14 cellular contexts compared by ENCODE assay signal in the genomic region with DNA sequence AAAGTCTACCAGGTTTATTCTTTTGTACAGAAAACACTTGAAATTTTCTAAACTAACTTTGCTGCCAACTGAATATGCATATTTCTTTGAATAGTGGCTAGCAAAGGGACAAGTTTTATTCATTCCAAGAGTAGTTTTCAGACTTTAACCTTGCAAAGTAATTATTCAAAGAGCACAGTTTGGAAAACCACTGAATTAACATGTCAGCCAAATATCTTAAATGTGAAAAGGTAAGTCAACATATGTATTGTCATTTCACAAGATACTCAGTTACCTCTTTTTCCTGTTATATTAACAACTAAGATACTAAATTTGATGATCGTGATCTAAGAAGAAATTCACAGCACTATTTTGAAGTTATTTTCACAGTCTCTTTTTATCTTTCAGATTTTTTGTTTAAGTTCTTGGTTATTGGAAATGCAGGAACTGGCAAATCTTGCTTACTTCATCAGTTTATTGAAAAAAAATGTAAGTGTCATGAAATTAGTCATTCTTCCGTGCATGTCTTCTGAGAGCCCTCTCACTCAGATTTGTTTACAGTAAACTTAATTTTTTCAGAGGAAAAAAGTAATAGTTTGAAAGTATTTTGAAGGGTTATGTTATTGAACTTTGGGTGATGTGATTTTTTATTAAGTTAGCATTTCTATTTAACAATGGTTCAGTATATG. TPM values are rescaled to one million over a fixed set of nuclear protein-coding genes. Genes with fewer than 3 reads are reported as not detected.
DNase-seq lines count a peak whose midpoint lies in the region; ATAC-seq and TF ChIP-seq lines count a peak whose summit lies in the region.
"Had no signal": no experiment of that assay in that cellular context is flagged by ENCODE, and none has a peak within 500 bp of the region (broad histone marks: within the 10 kb centered on the region; RNA-seq: fewer than 3 reads in every experiment).

No MANE protein-coding gene starts in this region.

- no peaks in the 10 kb centered on the region for H3K9me3 Mint-ChIP-seq in activated CD8-positive, alpha-beta memory T cell treated with anti-CD3 and anti-CD28 coated beads, Interleukin-2, amount 10 ng/mL, durations not matched to agents 7 days and 5 days (ENCODE audit: low read depth)
- H3K9me3 Mint-ChIP-seq in central memory CD8-positive, alpha-beta T cell = peaks cover 5% of the 10 kb centered on the region
- no peaks in the 10 kb centered on the region for H3K9me3 Mint-ChIP-seq in natural killer cell
- H3K9me3 Mint-ChIP-seq: CD4-positive, alpha-beta T cell had no signal

- H3K4me3 Mint-ChIP-seq in activated CD8-positive, alpha-beta memory T cell treated with anti-CD3 and anti-CD28 coated beads, Interleukin-2, amount 10 ng/mL, durations not matched to agents 7 days and 5 days = no peak overlapping the region
- H3K4me3 Mint-ChIP-seq in central memory CD8-positive, alpha-beta T cell = no peak overlapping the region
- H3K4me3 Mint-ChIP-seq in natural killer cell = no peak overlapping the region

- no peak for DNase-seq in activated CD8-positive, alpha-beta memory T cell treated with anti-CD3 and anti-CD28 coated beads, Interleukin-2, amount 10 ng/mL, durations not matched to agents 7 days and 5 days
- no peak for DNase-seq in activated CD8-positive, alpha-beta memory T cell treated with anti-CD3 and anti-CD28 coated beads, Interleukin-2, amount 50 U/mL, for 48 hours
- no peak for DNase-seq in central memory CD8-positive, alpha-beta T cell (ENCODE audit: low spot score in 2 of 2)
- DNase-seq in natural killer cell (no peak), lower lobe of right lung (no peak), left lung (no peak)
- DNase-seq in stimulated activated naive CD4-positive, alpha-beta T cell treated with Interleukin-2 at 50 U/mL for 16 hours (lab: John Stamatoyannopoulos, UW) = no peak
- DNase-seq: CD4-positive, alpha-beta T cell; Karpas-422; NCI-H774; right cardiac atrium; stomach had no signal

- TF ChIP-seq CTCF in HEK293 (tag by site-specific recombination; IDR thresholded peaks at IDR 0.05) = no peak
- no peak for TF ChIP-seq CTCF in natural killer cell (IDR thresholded peaks at IDR 0.05)
- no peak for TF ChIP-seq CTCF in lower lobe of right lung (IDR thresholded peaks at IDR 0.05)
- no peak for TF ChIP-seq CTCF in left lung (IDR thresholded peaks at IDR 0.05)

- H3K4me1 ChIP-seq in HEK293 (ENCODE audit: control insufficient read depth, insufficient read depth, low read length) (peaks cover 18% of the 10 kb centered on the region; the same call in 1 of the 2 replicates), lower lobe of right lung (peaks cover 5% of the 10 kb centered on the region), left lung (peaks cover 0 to 10% of the 10 kb centered on the region in 2 donors)

- peaks cover 33% of the 10 kb centered on the region for H3K4me1 Mint-ChIP-seq in activated CD8-positive, alpha-beta memory T cell treated with anti-CD3 and anti-CD28 coated beads, Interleukin-2, amount 10 ng/mL, durations not matched to agents 7 days and 5 days
- peaks cover 52% of the 10 kb centered on the region for H3K4me1 Mint-ChIP-seq in central memory CD8-positive, alpha-beta T cell
- peaks cover 50 to 53% of the 10 kb centered on the region in 2 donors for H3K4me1 Mint-ChIP-seq in natural killer cell

- H3K4me3 ChIP-seq in HEK293 (ENCODE audit: low read depth, low read length) (no peak overlapping the region), lower lobe of right lung (no peak overlapping the region), left lung (no peak overlapping the region)
- H3K4me3 ChIP-seq: stomach had no signal

- H3K27ac Mint-ChIP-seq in activated CD8-positive, alpha-beta memory T cell treated with anti-CD3 and anti-CD28 coated beads, Interleukin-2, amount 10 ng/mL, durations not matched to agents 7 days and 5 days = peak overlapping the region; percentile 29
- peak overlapping the region; percentile 27 for H3K27ac Mint-ChIP-seq in central memory CD8-positive, alpha-beta T cell (ENCODE audit: low read depth)
- peak overlapping the region; percentile 63 to 72 for H3K27ac Mint-ChIP-seq in natural killer cell
- H3K27ac Mint-ChIP-seq: CD4-positive, alpha-beta T cell had no signal

- H3K36me3 ChIP-seq in HEK293 (ENCODE audit: control insufficient read depth in 2 of 2, insufficient read depth in 1 of 2, low read length in 2 of 2) (peaks cover 19 to 24% of the 10 kb centered on the region in 2 experiments), lower lobe of right lung (peaks cover 17% of the 10 kb centered on the region), left lung (peaks cover 0 to 4% of the 10 kb centered on the region in 2 donors)

- ATAC-seq in activated CD8-positive, alpha-beta memory T cell treated with anti-CD3 and anti-CD28 coated beads, Interleukin-2, amount 10 ng/mL, durations not matched to agents 7 days and 5 days = peak; percentile 57
- no peak for ATAC-seq in central memory CD8-positive, alpha-beta T cell (replicated peaks; ENCODE audit: extremely low read depth, poor library complexity, severe bottlenecking)
- ATAC-seq in natural killer cell (no peak), lower lobe of right lung (no peak), left lung (no peak)
- ATAC-seq: Panc1, right cardiac atrium had no signal

- no peaks in the 10 kb centered on the region for H3K9me3 ChIP-seq in HEK293 (ENCODE audit: control insufficient read depth, insufficient read depth, low read depth, low read length)
- no peaks in the 10 kb centered on the region for H3K9me3 ChIP-seq in lower lobe of right lung
- H3K9me3 ChIP-seq in left lung = no peaks in the 10 kb centered on the region
- H3K9me3 ChIP-seq: stomach had no signal

- POLR2A ChIA-PET in HEK293 (lab: Yijun Ruan, JAX) = no interaction called here

- CTCF ChIA-PET in activated CD8-positive, alpha-beta memory T cell treated with anti-CD3 and anti-CD28 coated beads, Interleukin-2, amount 10 ng/mL, durations not matched to agents 7 days and 5 days (lab: Charles Lee) = no interaction called here
- CTCF ChIA-PET in HEK293 (lab: Yijun Ruan, JAX) = no interaction called here

- H3K27ac ChIP-seq in HEK293 (ENCODE audit: extremely low read depth, low read depth, low read length) = no peak overlapping the region
- H3K27ac ChIP-seq in lower lobe of right lung = no peak overlapping the region
- no peak overlapping the region for H3K27ac ChIP-seq in left lung
- H3K27ac ChIP-seq: stomach had no signal

- peaks cover 38% of the 10 kb centered on the region for H3K36me3 Mint-ChIP-seq in activated CD8-positive, alpha-beta memory T cell treated with anti-CD3 and anti-CD28 coated beads, Interleukin-2, amount 10 ng/mL, durations not matched to agents 7 days and 5 days
- H3K36me3 Mint-ChIP-seq in central memory CD8-positive, alpha-beta T cell (ENCODE audit: insufficient read depth) = peaks cover 16% of the 10 kb centered on the region
- peaks cover 10% of the 10 kb centered on the region for H3K36me3 Mint-ChIP-seq in natural killer cell

- no peaks in the 10 kb centered on the region for H3K27me3 ChIP-seq in lower lobe of right lung (ENCODE audit: low read depth)
- no peaks in the 10 kb centered on the region for H3K27me3 ChIP-seq in left lung
- H3K27me3 ChIP-seq: stomach had no signal

- intact Hi-C loops in natural killer cell (cut with micrococcal nuclease) (no loop called here), lower lobe of right lung (cut with DNase I) (no loop called here), left lung (cut with DNase I) (no loop called here)

- no peaks in the 10 kb centered on the region for H3K27me3 Mint-ChIP-seq in activated CD8-positive, alpha-beta memory T cell treated with anti-CD3 and anti-CD28 coated beads, Interleukin-2, amount 10 ng/mL, durations not matched to agents 7 days and 5 days
- no peaks in the 10 kb centered on the region for H3K27me3 Mint-ChIP-seq in central memory CD8-positive, alpha-beta T cell
- H3K27me3 Mint-ChIP-seq in natural killer cell (ENCODE audit: low read depth in 2 of 2) = no peaks in the 10 kb centered on the region
- H3K27me3 Mint-ChIP-seq: CD4-positive, alpha-beta T cell had no signal

TF ChIP-seq in HEK293, 187 proteins besides CTCF, POLR2A, EP300 and RAD21 (continues in another document):
- TF ChIP-seq ZNF433 (tag by site-specific recombination; IDR thresholded peaks at IDR 0.05; ENCODE audit: low read depth) = no peak
- TF ChIP-seq ZNF16 (tag by site-specific recombination; IDR thresholded peaks at IDR 0.05; ENCODE audit: low read depth) = no peak
- TF ChIP-seq, protein P1, sequence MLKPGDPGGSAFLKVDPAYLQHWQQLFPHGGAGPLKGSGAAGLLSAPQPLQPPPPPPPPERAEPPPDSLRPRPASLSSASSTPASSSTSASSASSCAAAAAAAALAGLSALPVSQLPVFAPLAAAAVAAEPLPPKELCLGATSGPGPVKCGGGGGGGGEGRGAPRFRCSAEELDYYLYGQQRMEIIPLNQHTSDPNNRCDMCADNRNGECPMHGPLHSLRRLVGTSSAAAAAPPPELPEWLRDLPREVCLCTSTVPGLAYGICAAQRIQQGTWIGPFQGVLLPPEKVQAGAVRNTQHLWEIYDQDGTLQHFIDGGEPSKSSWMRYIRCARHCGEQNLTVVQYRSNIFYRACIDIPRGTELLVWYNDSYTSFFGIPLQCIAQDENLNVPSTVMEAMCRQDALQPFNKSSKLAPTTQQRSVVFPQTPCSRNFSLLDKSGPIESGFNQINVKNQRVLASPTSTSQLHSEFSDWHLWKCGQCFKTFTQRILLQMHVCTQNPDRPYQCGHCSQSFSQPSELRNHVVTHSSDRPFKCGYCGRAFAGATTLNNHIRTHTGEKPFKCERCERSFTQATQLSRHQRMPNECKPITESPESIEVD (tag by site-specific recombination; IDR thresholded peaks at IDR 0.05) = peak; percentile 44; the same call in 1 of the 2 replicates
- no peak for TF ChIP-seq ZNF529 (tag by site-specific recombination; IDR thresholded peaks at IDR 0.05; ENCODE audit: insufficient replicate concordance)
- TF ChIP-seq, protein P2, sequence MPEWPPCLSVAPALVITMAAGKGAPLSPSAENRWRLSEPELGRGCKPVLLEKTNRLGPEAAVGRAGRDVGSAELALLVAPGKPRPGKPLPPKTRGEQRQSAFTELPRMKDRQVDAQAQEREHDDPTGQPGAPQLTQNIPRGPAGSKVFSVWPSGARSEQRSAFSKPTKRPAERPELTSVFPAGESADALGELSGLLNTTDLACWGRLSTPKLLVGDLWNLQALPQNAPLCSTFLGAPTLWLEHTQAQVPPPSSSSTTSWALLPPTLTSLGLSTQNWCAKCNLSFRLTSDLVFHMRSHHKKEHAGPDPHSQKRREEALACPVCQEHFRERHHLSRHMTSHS (tag by site-specific recombination; IDR thresholded peaks at IDR 0.05) = no peak
- TF ChIP-seq ZNF423 (tag by site-specific recombination; IDR thresholded peaks at IDR 0.05) = no peak

RNA-seq across cellular contexts. Expression of a gene that starts 15.3 kb away (rescaled TPM):
- 10 to 100 TPM; 26.5 to 27.2 TPM for total RNA-seq in activated CD8-positive, alpha-beta memory T cell treated with anti-CD3 and anti-CD28 coated beads, Interleukin-2, amount 10 ng/mL, durations not matched to agents 7 days and 5 days
- total RNA-seq in natural killer cell = 10 to 100 TPM; 31.2 to 47.1 (median 31.6) TPM
- 51.5 TPM for total RNA-seq in lower lobe of right lung
- 10 to 100 TPM; 34.8 to 54.9 TPM for total RNA-seq in left lung

RNA-seq across cellular contexts. Expression of a gene that starts 56.6 kb away (rescaled TPM):
- total RNA-seq in activated CD8-positive, alpha-beta memory T cell treated with anti-CD3 and anti-CD28 coated beads, Interleukin-2, amount 10 ng/mL, durations not matched to agents 7 days and 5 days = 1 to 10 TPM; 8.9 to 9.8 TPM
- total RNA-seq in natural killer cell (10 to 100 TPM in 2 of 3 donors, 1 to 10 TPM in 1; 6.8 to 14.0 (median 10.2) TPM), lower lobe of right lung (12.2 TPM), left lung (1 to 10 TPM; 7.1 to 7.4 TPM)
